In genomic region chr1:232950919-232951579, GRCh38 we compare ENCODE assay signal across 8 cellular contexts. TPM values are rescaled to one million over a fixed set of nuclear protein-coding genes. Genes with fewer than 3 reads are reported as not detected.
DNase-seq lines count a peak whose midpoint lies in the region; ATAC-seq, FAIRE-seq and TF ChIP-seq lines count a peak whose summit lies in the region.

No MANE protein-coding gene starts in this region.

- TF ChIP-seq POLR2A in A549 (IDR thresholded peaks at IDR 0.05; ENCODE audit: low read length): no peak

- FAIRE-seq in A549 (lab: Jason Lieb, UNC) (no peak), small intestine (lab: Jason Lieb, UNC) (no peak)

- TF ChIP-seq EP300 in A549 (IDR thresholded peaks at IDR 0.05): no peak

- H3K9me3 ChIP-seq in A549: no peaks in the 10 kb centered on the region
- H3K9me3 ChIP-seq in OCI-LY7 (ENCODE audit: low read length): no peaks in the 10 kb centered on the region
- H3K9me3 ChIP-seq in small intestine (ENCODE audit: control insufficient read depth, low read depth): no peaks in the 10 kb centered on the region

- H2AFZ ChIP-seq in OCI-LY7 (ENCODE audit: low read length): peak overlapping the region; percentile 97

- peaks cover 3% of the 10 kb centered on the region; the same call in 1 of the 2 replicates for H3K79me2 ChIP-seq in OCI-LY7 (ENCODE audit: insufficient read depth, low read depth, low read length)

- no peak for TF ChIP-seq RAD21 in A549 (conservative IDR thresholded peaks at IDR 0.05 in 1 of 2, IDR thresholded peaks at IDR 0.05 in 1 of 2)

- no peaks in the 10 kb centered on the region for H3K9me2 ChIP-seq in OCI-LY7 (ENCODE audit: insufficient read depth, low read length)

- peak; percentile 35 to 39 for DNase-seq in A549 (ENCODE audit: low read depth in 1 of 2, low spot score in 1 of 2)
- DNase-seq in GM06990 (ENCODE audit: extremely low read depth, insufficient read length): peak; percentile 22
- peak; percentile 33 for DNase-seq in OCI-LY7 (ENCODE audit: low spot score)
- DNase-seq in small intestine: peak; percentile 33
- no peak for DNase-seq in T-helper 9 cell

- H3K4me3 ChIP-seq in A549 (peak overlapping the region; percentile 74), GM06990 (replicated peaks; ENCODE audit: low read depth, low read length) (peak overlapping the region; percentile 92), OCI-LY7 (ENCODE audit: low read depth, low read length, poor library complexity, severe bottlenecking) (peak overlapping the region; percentile 96), iPS-11a (ENCODE audit: low read depth, low read length) (peak overlapping the region; percentile 81), small intestine (ENCODE audit: low read depth in 1 of 2, low read length in 2 of 2) (peak overlapping the region; percentile 91 to 98)

- TF ChIP-seq CTCF in A549 (IDR thresholded peaks at IDR 0.05): no peak
- TF ChIP-seq CTCF in GM06990 (IDR thresholded peaks at IDR 0.05; ENCODE audit: insufficient read depth, low read length, poor library complexity, severe bottlenecking): no peak
- no peak for TF ChIP-seq CTCF in OCI-LY7 (conservative IDR thresholded peaks at IDR 0.05; ENCODE audit: low read length)

- peak overlapping the region; percentile 93 for H3K4me2 ChIP-seq in A549
- peak overlapping the region; percentile 98 for H3K4me2 ChIP-seq in OCI-LY7 (ENCODE audit: low read length)

- H3K4me1 ChIP-seq in A549 (peaks cover 26% of the 10 kb centered on the region), OCI-LY7 (ENCODE audit: insufficient read depth, low read length, poor library complexity, severe bottlenecking) (peaks cover 16% of the 10 kb centered on the region), small intestine (ENCODE audit: control insufficient read depth in 2 of 2, insufficient read depth in 1 of 2, low read depth in 1 of 2, low read length in 1 of 2) (peaks cover 0 to 13% of the 10 kb centered on the region in 2 donors)

- peak overlapping the region; percentile 79 to 95 for H3K27ac ChIP-seq in A549
- peak overlapping the region; percentile 27 for H3K27ac ChIP-seq in OCI-LY7 (ENCODE audit: low read depth, low read length, poor library complexity, severe bottlenecking)
- H3K27ac ChIP-seq in angular gyrus (ENCODE audit: low read depth, low read length): peak overlapping the region; percentile 38
- peak overlapping the region; percentile 63 to 94 for H3K27ac ChIP-seq in small intestine (ENCODE audit: low read depth in 1 of 2, low read length in 1 of 2)

- peaks cover 3% of the 10 kb centered on the region; the same call in 1 of the 2 replicates for H4K20me1 ChIP-seq in OCI-LY7 (ENCODE audit: insufficient read depth, low read length)

- intact Hi-C loops in OCI-LY7 (cut with micrococcal nuclease; ENCODE audit: unreplicated experiment): loop anchor here (2.0 kb wide), 1 partner anchor 316 kb away; no protein-coding TSS in a partner anchor

- no TSS peak for BruUV-seq in OCI-LY7 (replicated peaks; lab: Mats Ljungman, UMichigan)

- POLR2A ChIA-PET in A549 (lab: Yijun Ruan, JAX): interaction anchor here (1.2 kb wide), 1 partner anchor 321 kb away, joined by 9 read pairs; the partner anchor contains the start of gene SIPA1L2
- POLR2A ChIA-PET in OCI-LY7 (lab: Charles Lee): interaction anchor here (0.7 to 1.3 kb wide), 4 partner anchors 17 to 711 kb away, joined by 3 to 4 read pairs (median 3); no protein-coding TSS in a partner anchor

- H3K27me3 ChIP-seq in GM06990 (replicated peaks; ENCODE audit: control insufficient read depth, insufficient read depth, low read length): no peaks in the 10 kb centered on the region
- H3K27me3 ChIP-seq in small intestine (ENCODE audit: control insufficient read depth in 2 of 2, insufficient read depth in 2 of 2, low read length in 2 of 2): no peaks in the 10 kb centered on the region

- no peaks in the 10 kb centered on the region for H3K36me3 ChIP-seq in GM06990 (ENCODE audit: control insufficient read depth, insufficient read depth, low read length)
- peaks cover 2% of the 10 kb centered on the region; the same call in 1 of the 2 replicates for H3K36me3 ChIP-seq in OCI-LY7 (ENCODE audit: insufficient read depth, low read length)
- no peaks in the 10 kb centered on the region for H3K36me3 ChIP-seq in small intestine (ENCODE audit: control insufficient read depth in 2 of 2, insufficient read depth in 2 of 2, low read length in 2 of 2)

- ATAC-seq in A549 (peak; percentile 67 to 69), HG02973 (IDR thresholded peaks at IDR 0.05; ENCODE audit: unreplicated experiment) (peak; percentile 36)

- CTCF ChIA-PET in A549 (lab: Yijun Ruan, JAX): interaction anchor here (2.2 kb wide), 1 partner anchor 320 kb away, joined by 7 read pairs; no protein-coding TSS in a partner anchor
- CTCF ChIA-PET in OCI-LY7 (lab: Charles Lee; ENCODE audit: unreplicated experiment): interaction anchor here (0.6 kb wide), 1 partner anchor 351 kb away, joined by 3 read pairs; no protein-coding TSS in a partner anchor

- WGBS in A549 (ENCODE audit: missing lambda C conversion rate): 7% methylated on average over 13 of the region's 13 CpGs
- WGBS in small intestine, 3 donors: 2 to 7% (median 3%) methylated on average over 13 of the region's 13 CpGs

TF ChIP-seq in A549, 52 proteins besides CTCF, POLR2A, EP300 and RAD21:
- TF ChIP-seq JUNB (IDR thresholded peaks at IDR 0.05) (no peak), REST (IDR thresholded peaks at IDR 0.05) (peak; percentile 69)

RNA-seq across cellular contexts. Expression of gene NTPCR, which starts 0.6 kb away (rescaled TPM):
- polyA plus RNA-seq in A549 (2011; rRNA removed) (65.1 and 83.6 TPM in 2 replicates), A549 (2017; fragmentation: RNase III; extraction: RNeasy Plus Mini Kit Qiagen cat#74134 plus additional on column Dnase treatment) (68.8 to 76.9 TPM (median 69.9 TPM) in 3 replicates), small intestine (10 to 100 TPM; 48.5 to 61.1 (median 55.1) TPM)
- 30.3 and 30.9 TPM in 2 replicates for polyA plus RNA-seq in A549 (2012; cell fraction: cytosol; rRNA removed)
- polyA plus RNA-seq in A549 (2012; cell fraction: nucleus; rRNA removed): 11.4 and 16.0 TPM in 2 replicates
- polyA minus RNA-seq in A549 (2011; rRNA and poly(A)+ RNA removed): 18.4 and 26.3 TPM in 2 replicates
- 17.3 and 20.0 TPM in 2 replicates for total RNA-seq in OCI-LY7 (2014; rRNA removed; shearing (Covaris generic))
- 39.1 and 47.4 TPM in 2 replicates for total RNA-seq in OCI-LY7 (2022)

Comparison
In these comparisons a context has a peak if more than half of its experiments do, and no peak if none do; other contexts are left out.
1. H3K27ac ChIP-seq: peak in every context shown above with its lines; median percentile 87 in A549; 78 in small intestine; 38 in angular gyrus; 27 in OCI-LY7.